8 cellular contexts compared by ENCODE assay signal in genomic region chr20:3408251-3408637, GRCh38. TPM values are rescaled to one million over a fixed set of nuclear protein-coding genes. Genes with fewer than 3 reads are reported as not detected.
A peak's percentile ranks its signal among the peaks of the same experiment; 100 is the strongest.
DNase-seq lines count a peak whose midpoint lies in the region; ATAC-seq and TF ChIP-seq lines count a peak whose summit lies in the region.

No MANE protein-coding gene starts in this region.

- H3K27ac Mint-ChIP-seq in MCF 10A (ENCODE audit: low read depth, unreplicated experiment): peak overlapping the region; percentile 75

- H3K4me3 ChIP-seq in cardiac muscle cell: peak overlapping the region; percentile 84
- H3K4me3 ChIP-seq in mesodermal cell (ENCODE audit: extremely low read depth, insufficient read depth, low read length, poor library complexity, severe bottlenecking): peak overlapping the region; percentile 92
- peak overlapping the region; percentile 82 to 85 for H3K4me3 ChIP-seq in uterus

- WGBS in mesodermal cell (ENCODE audit: insufficient coverage in 2 of 2), 2 experiments: 0 to 7% methylated on average over 1 to 6 of the region's 7 CpGs

- no peaks in the 10 kb centered on the region for H3K27me3 ChIP-seq in cardiac muscle cell
- no peaks in the 10 kb centered on the region for H3K27me3 ChIP-seq in uterus

- no peaks in the 10 kb centered on the region for H3K9me3 Mint-ChIP-seq in MCF 10A (ENCODE audit: unreplicated experiment)

- POLR2A ChIA-PET in MCF 10A (lab: Yijun Ruan, JAX): interaction anchor here (0.6 to 5.5 kb wide), 39 partner anchors 8 to 744 kb away, joined by 3 to 141 read pairs (median 4); partner anchors contain the start of genes ADISSP, AP5S1, ATRN and CENPB

- peaks cover 22% of the 10 kb centered on the region for H3K4me1 Mint-ChIP-seq in MCF 10A (ENCODE audit: insufficient read depth, unreplicated experiment)

- H3K4me3 Mint-ChIP-seq in MCF 10A (ENCODE audit: unreplicated experiment): peak overlapping the region; percentile 90

- H3K36me3 Mint-ChIP-seq in MCF 10A (ENCODE audit: insufficient read depth, unreplicated experiment): no peaks in the 10 kb centered on the region

- peak overlapping the region; percentile 15 for H3K27ac ChIP-seq in cardiac muscle cell
- peak overlapping the region; percentile 80 for H3K27ac ChIP-seq in mesodermal cell (ENCODE audit: low read depth, low read length, severe bottlenecking)
- H3K27ac ChIP-seq in uterus: peak overlapping the region; percentile 90 to 93

- no peak for TF ChIP-seq CTCF in cardiac muscle cell (IDR thresholded peaks at IDR 0.05; ENCODE audit: low read depth, low read length)
- no peak for TF ChIP-seq CTCF in MCF 10A (IDR thresholded peaks at IDR 0.05; ENCODE audit: unreplicated experiment)
- no peak for TF ChIP-seq CTCF in uterus (IDR thresholded peaks at IDR 0.05)

- no peaks in the 10 kb centered on the region for H3K27me3 Mint-ChIP-seq in MCF 10A (ENCODE audit: insufficient read depth, unreplicated experiment)

- intact Hi-C loops in left cardiac atrium (cut with DNase I): loop anchor here in 1 of 2 donors (10.0 kb wide), 1 partner anchor 233 kb away; the partner anchor contains the start of gene LZTS3
- intact Hi-C loops in MCF 10A (cut with micrococcal nuclease): loop anchor here (5.0 kb wide), 1 partner anchor 64 kb away; the partner anchor contains the start of gene ATRN
- intact Hi-C loops in uterus (cut with DNase I; ENCODE audit: low total_unique reads): no loop called here

- ATAC-seq in left cardiac atrium: no peak

- H3K4me1 ChIP-seq in cardiac muscle cell (ENCODE audit: low read depth): peaks cover 10% of the 10 kb centered on the region
- H3K4me1 ChIP-seq in mesodermal cell (ENCODE audit: control insufficient read depth, insufficient read depth, low read length, poor library complexity, severe bottlenecking): peaks cover 7% of the 10 kb centered on the region
- H3K4me1 ChIP-seq in uterus: no peaks in the 10 kb centered on the region

- no peak for TF ChIP-seq POLR2A in uterus (IDR thresholded peaks at IDR 0.05)

- CTCF ChIA-PET in MCF 10A (lab: Yijun Ruan, JAX): interaction anchor here (0.6 to 3.0 kb wide), 11 partner anchors 10 to 1919 kb away, joined by 3 to 11 read pairs (median 3); partner anchors contain the start of gene ATRN

- DNase-seq in cardiac muscle cell (ENCODE audit: low read depth in 1 of 2, low spot score in 1 of 2): no peak
- DNase-seq in left cardiac atrium: no peak
- DNase-seq in MCF 10A (ENCODE audit: unreplicated experiment): no peak
- DNase-seq in uterus: no peak
- DNase-seq in hippocampal formation (lab: John Stamatoyannopoulos, UW): no peak
- no peak for DNase-seq in NCI-H2029 (lab: John Stamatoyannopoulos, UW)
- DNase-seq in DMS114 treated with DMSO at 0.1 percent for 48 hours (lab: John Stamatoyannopoulos, UW; ENCODE audit: unreplicated experiment): no peak

- BruUV-seq in MCF 10A (replicated peaks; lab: Mats Ljungman, UMichigan): no TSS peak

- H3K9me3 ChIP-seq in cardiac muscle cell (ENCODE audit: low read depth) (no peaks in the 10 kb centered on the region), mesodermal cell (ENCODE audit: control insufficient read depth, low read length) (peaks cover 7% of the 10 kb centered on the region), uterus (no peaks in the 10 kb centered on the region)

- no peaks in the 10 kb centered on the region for H3K36me3 ChIP-seq in cardiac muscle cell
- H3K36me3 ChIP-seq in mesodermal cell (ENCODE audit: control insufficient read depth, insufficient read depth, low read length): no peaks in the 10 kb centered on the region
- H3K36me3 ChIP-seq in uterus: no peaks in the 10 kb centered on the region

RNA-seq across cellular contexts. Expression of gene DNAAF9, which starts 0.8 kb away (rescaled TPM):
- total RNA-seq in cardiac muscle cell (14.1 and 16.9 TPM in 2 replicates), left cardiac atrium (10 to 100 TPM; 17.2 TPM), MCF 10A (2022) (7.6 and 9.2 TPM in 2 replicates), uterus (10 to 100 TPM in 2 of 4 donors, 1 to 10 TPM in 2; 5.6 to 25.2 (median 17.3) TPM)
- polyA plus RNA-seq in cardiac muscle cell: 11.6 and 11.8 TPM in 2 replicates
- 12.3 TPM for polyA plus RNA-seq in mesodermal cell (2013, experiment 1 of 2)
- 11.7 TPM for polyA plus RNA-seq in mesodermal cell (2013, experiment 2 of 2)

Comparison
In these comparisons a context has a peak if more than half of its experiments do, and no peak if none do; other contexts are left out.
1. H3K27ac ChIP-seq: peak in every context shown above with its lines; median percentile 92 in uterus; 80 in mesodermal cell; 15 in cardiac muscle cell.